ENCODE assay signal across 1 cellular context in the genomic region with DNA sequence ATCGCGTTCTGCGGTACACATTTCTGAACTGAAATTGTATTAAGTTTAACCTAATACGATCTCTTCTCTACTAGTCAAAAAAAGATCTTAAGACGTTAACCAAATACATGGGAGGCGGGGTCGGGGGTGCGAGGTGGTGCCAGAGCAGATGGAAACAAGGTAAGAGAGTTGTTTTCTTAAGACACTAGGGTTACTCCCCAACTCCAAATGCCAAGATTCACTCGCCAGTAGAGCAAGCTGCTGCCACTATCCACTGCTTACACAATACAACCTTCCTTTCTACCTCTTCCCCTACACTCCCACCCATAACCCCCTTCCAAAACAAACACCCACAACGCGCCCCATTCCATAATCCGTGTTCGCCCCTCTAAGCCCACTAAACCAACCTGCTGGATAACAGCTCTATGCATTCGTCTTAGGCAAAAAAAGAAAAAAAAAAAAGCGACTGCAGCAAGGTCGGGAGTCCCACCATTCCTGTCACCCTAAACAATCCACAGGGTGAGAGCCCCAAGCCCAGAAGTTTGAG.
TF ChIP-seq lines count a peak whose summit lies in the region.

No MANE protein-coding gene starts in this region.

TF ChIP-seq in WTC11, 78 proteins besides CTCF, POLR2A, EP300 and RAD21 (continued from another document):
- TF ChIP-seq, protein P1, sequence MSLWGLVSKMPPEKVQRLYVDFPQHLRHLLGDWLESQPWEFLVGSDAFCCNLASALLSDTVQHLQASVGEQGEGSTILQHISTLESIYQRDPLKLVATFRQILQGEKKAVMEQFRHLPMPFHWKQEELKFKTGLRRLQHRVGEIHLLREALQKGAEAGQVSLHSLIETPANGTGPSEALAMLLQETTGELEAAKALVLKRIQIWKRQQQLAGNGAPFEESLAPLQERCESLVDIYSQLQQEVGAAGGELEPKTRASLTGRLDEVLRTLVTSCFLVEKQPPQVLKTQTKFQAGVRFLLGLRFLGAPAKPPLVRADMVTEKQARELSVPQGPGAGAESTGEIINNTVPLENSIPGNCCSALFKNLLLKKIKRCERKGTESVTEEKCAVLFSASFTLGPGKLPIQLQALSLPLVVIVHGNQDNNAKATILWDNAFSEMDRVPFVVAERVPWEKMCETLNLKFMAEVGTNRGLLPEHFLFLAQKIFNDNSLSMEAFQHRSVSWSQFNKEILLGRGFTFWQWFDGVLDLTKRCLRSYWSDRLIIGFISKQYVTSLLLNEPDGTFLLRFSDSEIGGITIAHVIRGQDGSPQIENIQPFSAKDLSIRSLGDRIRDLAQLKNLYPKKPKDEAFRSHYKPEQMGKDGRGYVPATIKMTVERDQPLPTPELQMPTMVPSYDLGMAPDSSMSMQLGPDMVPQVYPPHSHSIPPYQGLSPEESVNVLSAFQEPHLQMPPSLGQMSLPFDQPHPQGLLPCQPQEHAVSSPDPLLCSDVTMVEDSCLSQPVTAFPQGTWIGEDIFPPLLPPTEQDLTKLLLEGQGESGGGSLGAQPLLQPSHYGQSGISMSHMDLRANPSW (CRISPR knock-in tag; conservative IDR thresholded peaks at IDR 0.05; ENCODE audit: low read depth): no peak
